Comparison of ENCODE assay signal across 12 cellular contexts in the genomic region with DNA sequence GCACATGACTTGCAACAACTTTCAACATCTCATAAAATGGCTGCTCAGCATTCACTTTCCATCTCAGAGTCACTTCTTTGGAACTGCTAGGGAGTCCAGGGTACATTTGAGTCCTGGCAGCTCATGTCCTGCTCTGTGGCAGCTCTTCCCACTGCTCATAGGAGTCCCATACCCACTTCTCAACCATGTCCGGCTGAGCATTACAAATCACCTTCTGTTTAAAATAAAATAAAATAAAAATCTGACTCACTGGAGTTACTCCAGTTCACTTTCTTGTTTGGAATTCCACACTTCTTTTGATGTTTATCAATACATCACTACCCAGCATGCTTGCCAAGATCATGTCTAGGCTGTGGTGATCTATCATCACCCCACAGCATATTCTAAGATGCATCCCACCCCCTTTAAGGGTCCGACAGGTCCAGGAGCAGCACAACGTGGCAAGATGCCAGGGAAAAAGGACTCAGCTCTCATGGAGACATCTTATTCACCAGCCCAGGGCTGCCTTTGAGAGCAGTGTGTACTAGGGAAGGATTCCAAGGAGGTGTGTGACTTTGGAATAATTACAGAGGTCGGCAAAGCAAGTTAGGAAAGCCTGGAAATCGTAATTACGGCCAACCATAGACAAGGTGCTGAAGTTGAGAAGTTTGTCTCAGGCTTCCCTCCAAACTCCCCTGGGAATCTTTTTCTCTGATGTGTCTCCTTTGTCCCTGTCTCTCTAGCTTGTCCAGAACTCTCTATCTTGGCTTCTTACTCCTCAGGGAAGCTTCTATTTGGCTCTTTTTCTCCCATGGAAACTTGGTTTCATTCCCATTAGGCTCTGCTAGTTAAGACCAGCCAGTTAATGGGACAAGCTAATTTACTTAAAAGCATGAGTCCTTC.
A peak's percentile ranks its signal among the peaks of the same experiment; 100 is the strongest.
DNase-seq lines count a peak whose midpoint lies in the region; ATAC-seq and TF ChIP-seq lines count a peak whose summit lies in the region.
"Had no signal": no experiment of that assay in that cellular context is flagged by ENCODE, and none has a peak within 500 bp of the region (broad histone marks: within the 10 kb centered on the region; RNA-seq: fewer than 3 reads in every experiment).

No MANE protein-coding gene starts in this region.

- H3K27me3 Mint-ChIP-seq in osteocyte (ENCODE audit: unreplicated experiment), result peaks cover 39% of the 10 kb centered on the region

- no peaks in the 10 kb centered on the region for H3K9me3 Mint-ChIP-seq in osteocyte (ENCODE audit: unreplicated experiment)

- TF ChIP-seq CTCF in breast epithelium (IDR thresholded peaks at IDR 0.05) (no peak), osteocyte (IDR thresholded peaks at IDR 0.05) (no peak)

- no peaks in the 10 kb centered on the region for H3K9me3 ChIP-seq in breast epithelium
- H3K9me3 ChIP-seq: SJCRH30 had no signal

- H3K27me3 ChIP-seq in breast epithelium, result no peaks in the 10 kb centered on the region
- H3K27me3 ChIP-seq: SJCRH30 had no signal

- TF ChIP-seq POLR2A in breast epithelium (IDR thresholded peaks at IDR 0.05), result no peak

- H3K36me3 Mint-ChIP-seq in osteocyte (ENCODE audit: unreplicated experiment), result no peaks in the 10 kb centered on the region

- no peak overlapping the region for H3K4me3 Mint-ChIP-seq in osteocyte (ENCODE audit: unreplicated experiment)

- DNase-seq in DMS 273 (lab: John Stamatoyannopoulos, UW; ENCODE audit: unreplicated experiment) (peak; percentile 80), DMS 273 treated with DMSO at 0.1 percent for 48 hours (lab: John Stamatoyannopoulos, UW) (no peak), breast epithelium (ENCODE audit: low spot score in 2 of 2) (peak in 1 of 2 donors; percentile 49), medulla oblongata (ENCODE audit: extremely low spot score) (peak; percentile 72), cerebellum (ENCODE audit: low spot score) (no peak), osteocyte (ENCODE audit: extremely low spot score, unreplicated experiment) (no peak)
- DNase-seq: NCI-H1694 treated with DMSO at 0.1 percent for 48 hours, NCI-H82 had no signal

- no peak overlapping the region for H3K27ac Mint-ChIP-seq in osteocyte (ENCODE audit: unreplicated experiment)

- no peaks in the 10 kb centered on the region for H3K4me1 ChIP-seq in breast epithelium

- H3K4me1 Mint-ChIP-seq in osteocyte (ENCODE audit: unreplicated experiment), result peaks cover 12% of the 10 kb centered on the region

- no peak for ATAC-seq in GM21423 (IDR thresholded peaks at IDR 0.05; ENCODE audit: unreplicated experiment)
- no peak for ATAC-seq in HG02885 (IDR thresholded peaks at IDR 0.05; ENCODE audit: poor library complexity, unreplicated experiment)

- H3K4me3 ChIP-seq in breast epithelium, result no peak overlapping the region

- intact Hi-C loops in breast epithelium (cut with DNase I; ENCODE audit: low total_unique reads), result no loop called here

- H3K36me3 ChIP-seq in breast epithelium, result no peaks in the 10 kb centered on the region
- H3K36me3 ChIP-seq: SJCRH30 had no signal

- peak overlapping the region; percentile 8 to 23 for H3K27ac ChIP-seq in breast epithelium
- H3K27ac ChIP-seq: 22Rv1 had no signal

Comparison
In these comparisons a context has a peak if more than half of its experiments do, and no peak if none do; other contexts are left out.
1. DNase-seq: peak in DMS 273 (single experiment) and medulla oblongata (single experiment); none in DMS 273 treated with DMSO at 0.1 percent for 48 hours (single experiment), cerebellum (single experiment) and osteocyte (single experiment).